In the genomic region with DNA sequence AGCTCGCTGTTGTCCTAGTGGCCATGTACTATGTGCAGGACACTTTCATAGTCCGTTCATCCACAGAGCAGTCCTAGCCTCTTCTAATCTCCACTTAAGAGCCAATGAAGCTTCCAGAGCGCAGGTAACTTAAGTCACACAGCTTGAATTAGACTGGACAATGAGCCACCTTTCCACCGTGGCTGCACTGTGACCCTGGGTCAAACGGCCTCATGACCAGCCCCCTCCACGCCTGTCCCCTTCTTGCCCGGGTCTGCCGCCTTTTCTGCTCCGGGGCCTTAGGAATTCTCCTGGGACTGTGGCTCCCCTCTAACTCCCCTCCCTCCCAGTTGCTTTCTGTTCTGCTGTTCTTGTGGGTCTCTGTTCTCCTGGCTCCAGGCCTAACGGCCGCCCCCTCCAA, we compare ENCODE assay signal across 8 cellular contexts. TPM values are rescaled to one million over a fixed set of nuclear protein-coding genes. Genes with fewer than 3 reads are reported as not detected.
DNase-seq lines count a peak whose midpoint lies in the region; ATAC-seq and TF ChIP-seq lines count a peak whose summit lies in the region.

No MANE protein-coding gene starts in this region.

- no peak overlapping the region for H3K27ac Mint-ChIP-seq in activated CD4-positive, alpha-beta T cell treated with anti-CD3 and anti-CD28 coated beads, Interleukin-2, amount 10 ng/mL, durations not matched to agents 7 days and 5 days
- H3K27ac Mint-ChIP-seq in activated naive CD8-positive, alpha-beta T cell treated with anti-CD3 and anti-CD28 coated beads for 36 hours = no peak overlapping the region

- no peaks in the 10 kb centered on the region for H3K36me3 ChIP-seq in tibial nerve

- intact Hi-C loops in posterior cingulate gyrus (cut with DNase I) = loop anchor here (1.0 to 10.0 kb wide), 3 partner anchors 135 to 293 kb away; no protein-coding TSS in a partner anchor

- H3K27me3 Mint-ChIP-seq in activated CD4-positive, alpha-beta T cell treated with anti-CD3 and anti-CD28 coated beads, Interleukin-2, amount 10 ng/mL, durations not matched to agents 7 days and 5 days = peaks cover 37% of the 10 kb centered on the region
- H3K27me3 Mint-ChIP-seq in activated naive CD8-positive, alpha-beta T cell treated with anti-CD3 and anti-CD28 coated beads for 36 hours = peaks cover 26% of the 10 kb centered on the region

- peak overlapping the region; percentile 55 for H3K4me3 Mint-ChIP-seq in activated CD4-positive, alpha-beta T cell treated with anti-CD3 and anti-CD28 coated beads, Interleukin-2, amount 10 ng/mL, durations not matched to agents 7 days and 5 days
- H3K4me3 Mint-ChIP-seq in activated naive CD8-positive, alpha-beta T cell treated with anti-CD3 and anti-CD28 coated beads for 36 hours = peak overlapping the region; percentile 35

- H3K4me3 ChIP-seq in tibial nerve = peak overlapping the region; percentile 30 to 67 (median 50)

- DNase-seq in activated CD4-positive, alpha-beta T cell treated with anti-CD3 and anti-CD28 coated beads, Interleukin-2, amount 10 ng/mL, durations not matched to agents 7 days and 5 days = no peak
- no peak for DNase-seq in activated CD4-positive, alpha-beta T cell treated with anti-CD3 and anti-CD28 coated beads for 4 hours
- DNase-seq in activated naive CD8-positive, alpha-beta T cell treated with anti-CD3 and anti-CD28 coated beads for 36 hours = no peak
- DNase-seq in kidney tubule cell (ENCODE audit: low spot score) = peak; percentile 7
- DNase-seq in tibial nerve (ENCODE audit: low spot score in 2 of 2) = no peak
- DNase-seq in posterior cingulate gyrus = no peak
- DNase-seq in erythroblast (lab: John Stamatoyannopoulos, UW) = no peak

- TF ChIP-seq EP300 in tibial nerve (IDR thresholded peaks at IDR 0.05) = no peak

- no peaks in the 10 kb centered on the region for H3K36me3 Mint-ChIP-seq in activated CD4-positive, alpha-beta T cell treated with anti-CD3 and anti-CD28 coated beads, Interleukin-2, amount 10 ng/mL, durations not matched to agents 7 days and 5 days (ENCODE audit: low read depth)
- no peaks in the 10 kb centered on the region for H3K36me3 Mint-ChIP-seq in activated naive CD8-positive, alpha-beta T cell treated with anti-CD3 and anti-CD28 coated beads for 36 hours

- POLR2A ChIA-PET in activated CD4-positive, alpha-beta T cell treated with anti-CD3 and anti-CD28 coated beads, Interleukin-2, amount 10 ng/mL, durations not matched to agents 7 days and 5 days (lab: Charles Lee) = no interaction called here

- ATAC-seq in GM19328 (IDR thresholded peaks at IDR 0.05; ENCODE audit: unreplicated experiment) = no peak

- TF ChIP-seq CTCF in tibial nerve (IDR thresholded peaks at IDR 0.05) = no peak

- peaks cover 0 to 8% of the 10 kb centered on the region in 2 donors for H3K27me3 ChIP-seq in tibial nerve

- no peak for TF ChIP-seq POLR2A in tibial nerve (IDR thresholded peaks at IDR 0.05)
- TF ChIP-seq POLR2A in erythroblast (IDR thresholded peaks at IDR 0.05; ENCODE audit: low read length) = no peak

- peak overlapping the region in 2 of 4 donors; percentile 36 to 37 for H3K27ac ChIP-seq in tibial nerve

- peaks cover 0 to 14% (median 12%) of the 10 kb centered on the region in 4 donors for H3K4me1 ChIP-seq in tibial nerve

- WGBS in tibial nerve, 2 donors = 27 to 28% methylated on average over 11 of the region's 11 CpGs

- no peaks in the 10 kb centered on the region for H3K9me3 Mint-ChIP-seq in activated CD4-positive, alpha-beta T cell treated with anti-CD3 and anti-CD28 coated beads, Interleukin-2, amount 10 ng/mL, durations not matched to agents 7 days and 5 days
- no peaks in the 10 kb centered on the region for H3K9me3 Mint-ChIP-seq in activated naive CD8-positive, alpha-beta T cell treated with anti-CD3 and anti-CD28 coated beads for 36 hours

- no peaks in the 10 kb centered on the region for H3K9me3 ChIP-seq in tibial nerve

- CTCF ChIA-PET in activated CD4-positive, alpha-beta T cell treated with anti-CD3 and anti-CD28 coated beads, Interleukin-2, amount 10 ng/mL, durations not matched to agents 7 days and 5 days (lab: Charles Lee) = interaction anchor here (0.6 to 1.5 kb wide), 7 partner anchors 16 to 298 kb away, joined by 3 to 6 read pairs (median 4); no protein-coding TSS in a partner anchor

- H3K4me1 Mint-ChIP-seq in activated CD4-positive, alpha-beta T cell treated with anti-CD3 and anti-CD28 coated beads, Interleukin-2, amount 10 ng/mL, durations not matched to agents 7 days and 5 days = peaks cover 17% of the 10 kb centered on the region
- peaks cover 4% of the 10 kb centered on the region for H3K4me1 Mint-ChIP-seq in activated naive CD8-positive, alpha-beta T cell treated with anti-CD3 and anti-CD28 coated beads for 36 hours

RNA-seq across cellular contexts. Expression of gene PRKCE, which starts 8.4 kb away (rescaled TPM):
- total RNA-seq in activated CD4-positive, alpha-beta T cell treated with anti-CD3 and anti-CD28 coated beads, Interleukin-2, amount 10 ng/mL, durations not matched to agents 7 days and 5 days = 10 to 100 TPM; 13.1 to 15.4 TPM
- total RNA-seq in activated naive CD8-positive, alpha-beta T cell treated with anti-CD3 and anti-CD28 coated beads for 36 hours = 1 to 10 TPM; 6.1 to 8.0 TPM
- 10 to 100 TPM; 14.4 to 22.4 (median 17.9) TPM for total RNA-seq in tibial nerve

RNA-seq across cellular contexts. Expression of gene SRBD1, which starts 32.0 kb away (rescaled TPM):
- 10 to 100 TPM; 19.4 to 20.0 TPM for total RNA-seq in activated CD4-positive, alpha-beta T cell treated with anti-CD3 and anti-CD28 coated beads, Interleukin-2, amount 10 ng/mL, durations not matched to agents 7 days and 5 days
- total RNA-seq in activated naive CD8-positive, alpha-beta T cell treated with anti-CD3 and anti-CD28 coated beads for 36 hours = 10 to 100 TPM; 18.2 to 19.1 TPM
- 10 to 100 TPM; 14.7 to 36.7 (median 20.8) TPM for total RNA-seq in tibial nerve
